Comparison of ENCODE assay signal across 15 cellular contexts in the genomic region with DNA sequence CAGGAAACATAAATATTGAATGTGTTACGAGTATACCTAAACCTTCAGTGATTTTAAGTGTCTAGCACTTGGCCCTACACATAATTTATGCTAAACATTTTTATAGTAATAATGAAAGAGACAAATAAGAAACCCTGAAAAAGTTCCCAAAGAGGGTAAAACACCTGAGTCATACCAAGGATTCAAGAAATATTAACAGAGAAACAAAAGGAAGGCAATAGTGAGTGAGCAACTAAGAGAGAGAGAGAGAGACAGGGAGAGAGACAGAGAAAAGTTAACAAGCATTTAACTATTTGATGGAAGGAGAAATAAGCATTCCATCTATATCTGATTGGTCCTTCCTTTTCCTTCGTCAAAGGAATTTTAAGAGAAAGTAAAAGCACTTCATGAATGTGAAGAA.
DNase-seq lines count a peak whose midpoint lies in the region; TF ChIP-seq lines count a peak whose summit lies in the region.
"Had no signal": no experiment of that assay in that cellular context is flagged by ENCODE, and none has a peak within 500 bp of the region (broad histone marks: within the 10 kb centered on the region; RNA-seq: fewer than 3 reads in every experiment).

No MANE protein-coding gene starts in this region.

- no peaks in the 10 kb centered on the region for H4K20me1 ChIP-seq in OCI-LY3 (ENCODE audit: insufficient read depth, low read length)
- H4K20me1 ChIP-seq: BLaER1 had no signal

- H3K4me2 ChIP-seq in OCI-LY3 (ENCODE audit: low read length), result peak overlapping the region; percentile 20
- H3K4me2 ChIP-seq: BLaER1 had no signal

- H3K4me1 ChIP-seq in OCI-LY3 (ENCODE audit: low read length), result peaks cover 31% of the 10 kb centered on the region
- H3K4me1 ChIP-seq: BLaER1, Caco-2 had no signal

- no peaks in the 10 kb centered on the region for H3K9me3 ChIP-seq in OCI-LY3 (ENCODE audit: insufficient read depth, low read length)
- H3K9me3 ChIP-seq: Caco-2 had no signal

- no peak overlapping the region for H2AFZ ChIP-seq in OCI-LY3 (ENCODE audit: low read depth, low read length)
- H2AFZ ChIP-seq: GM23248 had no signal

- no peaks in the 10 kb centered on the region for H3K27me3 ChIP-seq in OCI-LY3 (ENCODE audit: low read depth, low read length)

- peak overlapping the region; percentile 69 for H3K27ac ChIP-seq in OCI-LY3 (ENCODE audit: low read length)
- H3K27ac ChIP-seq: BLaER1, C4-2B, GM23248 had no signal

- no peak for TF ChIP-seq CTCF in OCI-LY3 (IDR thresholded peaks at IDR 0.05; ENCODE audit: low read depth, low read length)

- H3K36me3 ChIP-seq in OCI-LY3 (replicated peaks; ENCODE audit: low read depth, low read length), result no peaks in the 10 kb centered on the region
- H3K36me3 ChIP-seq: BLaER1 had no signal

- no peak overlapping the region for H3K4me3 ChIP-seq in OCI-LY3 (ENCODE audit: low read length)
- H3K4me3 ChIP-seq: BLaER1, GM23248 had no signal

- no peaks in the 10 kb centered on the region for H3K79me2 ChIP-seq in OCI-LY3 (ENCODE audit: low read length)

- DNase-seq in HCEC 1CT, result peak; percentile 7
- peak; percentile 56 for DNase-seq in kidney tubule cell (ENCODE audit: low spot score)
- no peak for DNase-seq in amniotic stem cell (lab: John Stamatoyannopoulos, UW)
- DNase-seq in T-helper 1 cell, result no peak
- no peak for DNase-seq in T1000 (lab: John Stamatoyannopoulos, UW)
- DNase-seq: Caco-2; CD4-positive, CD25-positive, alpha-beta regulatory T cell; CD8-positive, alpha-beta T cell; DMS153; DND-41; GM23248; H7 had no signal

- no peak overlapping the region for H3K9ac ChIP-seq in OCI-LY3 (ENCODE audit: low read length)
- H3K9ac ChIP-seq: BLaER1, GM23248 had no signal

Comparison
In these comparisons a context has a peak if more than half of its experiments do, and no peak if none do; other contexts are left out.
1. DNase-seq: peak in HCEC 1CT (single experiment) and kidney tubule cell (single experiment); none in amniotic stem cell (single experiment), T-helper 1 cell (0 of 5) and T1000 (single experiment).